In genomic region chr16:30439720-30440348, GRCh38 we compare ENCODE assay signal across 1 cellular context.
A peak's percentile ranks its signal among the peaks of the same experiment; 100 is the strongest.
TF ChIP-seq lines count a peak whose summit lies in the region.

No MANE protein-coding gene starts in this region.

TF ChIP-seq in HepG2, 621 proteins besides CTCF, POLR2A, EP300 and RAD21:
- TF ChIP-seq ZFYVE20 (CRISPR knock-in tag; IDR thresholded peaks at IDR 0.05; ENCODE audit: borderline replicate concordance, low read depth) (no peak), ZBTB21 (CRISPR knock-in tag; IDR thresholded peaks at IDR 0.05) (0 out of 2 replicates have a peak, but pooled peaks have one; percentile 39), ZNF121 (CRISPR knock-in tag; IDR thresholded peaks at IDR 0.05) (peak; percentile 60; the same call in 1 of the 2 replicates), MED1 (CRISPR knock-in tag; IDR thresholded peaks at IDR 0.05) (no peak), CREB1 (IDR thresholded peaks at IDR 0.05) (peak; percentile 58; the same call in 1 of the 2 replicates), CREB1 (CRISPR knock-in tag; IDR thresholded peaks at IDR 0.05) (no peak)
TF ChIP-seq in HepG2: peak in this region for 3.
